24 cellular contexts compared by ENCODE assay signal in the genomic region with DNA sequence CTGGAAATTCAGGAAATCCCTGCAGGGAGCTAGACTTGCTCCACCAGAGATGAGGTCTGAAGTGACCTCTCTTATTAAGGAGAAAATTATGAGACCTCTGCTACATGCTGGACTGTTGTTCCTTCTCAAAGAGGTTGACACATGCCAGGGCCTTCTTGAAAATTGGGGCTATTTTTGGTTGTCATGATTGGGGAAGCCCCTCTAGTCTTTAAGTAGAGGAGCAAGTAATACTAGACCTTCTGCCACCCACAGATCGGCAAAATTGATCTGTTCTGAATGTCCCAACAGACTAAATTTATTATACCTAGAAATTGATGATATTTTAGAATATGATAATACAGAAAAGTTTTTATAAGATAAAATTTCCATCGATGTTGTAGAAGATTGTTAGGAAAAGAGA.
"Had no signal": no experiment of that assay in that cellular context is flagged by ENCODE, and none has a peak within 500 bp of the region (broad histone marks: within the 10 kb centered on the region; RNA-seq: fewer than 3 reads in every experiment).

No MANE protein-coding gene starts in this region.

- DNase-seq: colonic mucosa; cortex of kidney; dermis blood vessel endothelial cell; dorsolateral prefrontal cortex; effector CD4-positive, alpha-beta T cell; effector CD8-positive, alpha-beta T cell; effector memory CD4-positive, alpha-beta T cell; effector memory CD8-positive, alpha-beta T cell; endodermal cell; erythroblast; esophagus squamous epithelium; foreskin fibroblast; foreskin keratinocyte; foreskin melanocyte; gastrocnemius medialis; glutamatergic neuron; head of caudate nucleus; heart left ventricle had no signal

- H3K4me3 Mint-ChIP-seq: dendritic cell treated with granulocyte-macrophage colony-stimulating factor and Interleukin-4, amounts not matched to agents 40 ng/mL and 50 ng/mL, for 4 days; effector memory CD8-positive, alpha-beta T cell; endodermal cell had no signal

- H3K27ac ChIP-seq: colonic mucosa, coronary artery, dorsolateral prefrontal cortex, epithelial cell of prostate, esophagus muscularis mucosa, esophagus squamous epithelium, foreskin keratinocyte, gastrocnemius medialis, gastroesophageal sphincter, heart left ventricle had no signal

- H3K9me3 ChIP-seq: colonic mucosa, gastrocnemius medialis had no signal

- H3K36me3 ChIP-seq: colonic mucosa, esophagus muscularis mucosa, esophagus squamous epithelium, gastrocnemius medialis, gastroesophageal sphincter, heart left ventricle had no signal

- H3K27me3 Mint-ChIP-seq: dendritic cell treated with granulocyte-macrophage colony-stimulating factor and Interleukin-4, amounts not matched to agents 40 ng/mL and 50 ng/mL, for 4 days had no signal

- H3K27me3 ChIP-seq: colonic mucosa, esophagus muscularis mucosa, foreskin keratinocyte, gastrocnemius medialis, gastroesophageal sphincter, heart left ventricle had no signal

- ATAC-seq: effector memory CD8-positive, alpha-beta T cell; esophagus mucosa; foreskin keratinocyte; gastrocnemius medialis; gastroesophageal sphincter; heart left ventricle had no signal

- H3K27ac Mint-ChIP-seq: dendritic cell treated with granulocyte-macrophage colony-stimulating factor and Interleukin-4, amounts not matched to agents 40 ng/mL and 50 ng/mL, for 4 days; effector memory CD8-positive, alpha-beta T cell; endodermal cell had no signal

- H3K4me3 ChIP-seq: colonic mucosa, coronary artery, dorsolateral prefrontal cortex, esophagus muscularis mucosa, esophagus squamous epithelium, gastrocnemius medialis, gastroesophageal sphincter, heart left ventricle had no signal

- H3K4me1 ChIP-seq: colonic mucosa, esophagus muscularis mucosa, esophagus squamous epithelium, foreskin keratinocyte, gastrocnemius medialis, gastroesophageal sphincter, heart left ventricle had no signal

- H3K4me1 Mint-ChIP-seq: endodermal cell had no signal
